Comparison of ENCODE assay signal across 8 cellular contexts in genomic region chr15:89416339-89417183, GRCh38.
DNase-seq lines count a peak whose midpoint lies in the region; ATAC-seq and TF ChIP-seq lines count a peak whose summit lies in the region.

No MANE protein-coding gene starts in this region.

- H3K4me1 Mint-ChIP-seq in activated CD4-positive, alpha-beta T cell treated with anti-CD3 and anti-CD28 coated beads, Interleukin-2, amount 10 ng/mL, durations not matched to agents 24 days and 14 days = peaks cover 7% of the 10 kb centered on the region
- peaks cover 16% of the 10 kb centered on the region for H3K4me1 Mint-ChIP-seq in stimulated activated effector memory CD8-positive, alpha-beta T cell treated with anti-CD3 and anti-CD28 coated beads, Interleukin-12 subunit alpha, Interleukin-12 subunit beta, amount 100 ng/mL, for 72 hours

- DNase-seq in AG10803 (ENCODE audit: low read depth) (peak; percentile 32), NCI-H524 treated with DMSO at 0.1 percent for 48 hours (lab: John Stamatoyannopoulos, UW) (peak; percentile 41), dorsolateral prefrontal cortex (peak in 3 of 10 donors; percentile 42 to 62 (median 46)), midbrain (lab: John Stamatoyannopoulos, UW) (peak; percentile 42)
- peak; percentile 91 for DNase-seq in activated CD4-positive, alpha-beta T cell treated with anti-CD3 and anti-CD28 coated beads, Interleukin-2, amount 10 ng/mL, durations not matched to agents 24 days and 14 days
- peak; percentile 75 to 89 for DNase-seq in stimulated activated effector memory CD8-positive, alpha-beta T cell treated with anti-CD3 and anti-CD28 coated beads, Interleukin-12 subunit alpha, Interleukin-12 subunit beta, amount 100 ng/mL, for 72 hours (ENCODE audit: low spot score in 2 of 2)

- peak; percentile 68 for TF ChIP-seq CTCF in AG10803 (conservative IDR thresholded peaks at IDR 0.05; ENCODE audit: low read length)
- TF ChIP-seq CTCF in dorsolateral prefrontal cortex (IDR thresholded peaks at IDR 0.05 in 54 of 56, conservative IDR thresholded peaks at IDR 0.05 in 2 of 56; ENCODE audit: low read depth in 1 of 56, partially characterized antibody in 56 of 56) = peak; percentile 29 to 78 (median 62)

- H3K4me3 ChIP-seq in AG10803 (ENCODE audit: low read length) (no peak overlapping the region), dorsolateral prefrontal cortex (no peak overlapping the region)

- H3K4me3 Mint-ChIP-seq in activated CD4-positive, alpha-beta T cell treated with anti-CD3 and anti-CD28 coated beads, Interleukin-2, amount 10 ng/mL, durations not matched to agents 24 days and 14 days = no peak overlapping the region
- no peak overlapping the region for H3K4me3 Mint-ChIP-seq in stimulated activated effector memory CD8-positive, alpha-beta T cell treated with anti-CD3 and anti-CD28 coated beads, Interleukin-12 subunit alpha, Interleukin-12 subunit beta, amount 100 ng/mL, for 72 hours

- H3K27ac Mint-ChIP-seq in activated CD4-positive, alpha-beta T cell treated with anti-CD3 and anti-CD28 coated beads, Interleukin-2, amount 10 ng/mL, durations not matched to agents 24 days and 14 days = peak overlapping the region; percentile 9
- H3K27ac Mint-ChIP-seq in stimulated activated effector memory CD8-positive, alpha-beta T cell treated with anti-CD3 and anti-CD28 coated beads, Interleukin-12 subunit alpha, Interleukin-12 subunit beta, amount 100 ng/mL, for 72 hours = no peak overlapping the region

- no peaks in the 10 kb centered on the region for H3K36me3 Mint-ChIP-seq in activated CD4-positive, alpha-beta T cell treated with anti-CD3 and anti-CD28 coated beads, Interleukin-2, amount 10 ng/mL, durations not matched to agents 24 days and 14 days (ENCODE audit: low read depth)
- no peaks in the 10 kb centered on the region for H3K36me3 Mint-ChIP-seq in stimulated activated effector memory CD8-positive, alpha-beta T cell treated with anti-CD3 and anti-CD28 coated beads, Interleukin-12 subunit alpha, Interleukin-12 subunit beta, amount 100 ng/mL, for 72 hours

- H3K27me3 Mint-ChIP-seq in activated CD4-positive, alpha-beta T cell treated with anti-CD3 and anti-CD28 coated beads, Interleukin-2, amount 10 ng/mL, durations not matched to agents 24 days and 14 days = peaks cover 70% of the 10 kb centered on the region

- no peaks in the 10 kb centered on the region for H3K9me3 Mint-ChIP-seq in activated CD4-positive, alpha-beta T cell treated with anti-CD3 and anti-CD28 coated beads, Interleukin-2, amount 10 ng/mL, durations not matched to agents 24 days and 14 days
- no peaks in the 10 kb centered on the region for H3K9me3 Mint-ChIP-seq in stimulated activated effector memory CD8-positive, alpha-beta T cell treated with anti-CD3 and anti-CD28 coated beads, Interleukin-12 subunit alpha, Interleukin-12 subunit beta, amount 100 ng/mL, for 72 hours

- no peak overlapping the region for H3K27ac ChIP-seq in dorsolateral prefrontal cortex

- peaks cover 0 to 62% (median 8%) of the 10 kb centered on the region in 45 donors for H3K27me3 ChIP-seq in dorsolateral prefrontal cortex

- ATAC-seq in GM18868 (IDR thresholded peaks at IDR 0.05; ENCODE audit: unreplicated experiment) (peak; percentile 84), HG03095 (IDR thresholded peaks at IDR 0.05; ENCODE audit: unreplicated experiment) (peak; percentile 92)
- peak; percentile 84 for ATAC-seq in stimulated activated effector memory CD8-positive, alpha-beta T cell treated with anti-CD3 and anti-CD28 coated beads, Interleukin-12 subunit alpha, Interleukin-12 subunit beta, amount 100 ng/mL, for 72 hours

- intact Hi-C loops in activated CD4-positive, alpha-beta T cell treated with anti-CD3 and anti-CD28 coated beads, Interleukin-2, amount 10 ng/mL, durations not matched to agents 24 days and 14 days (cut with micrococcal nuclease) = loop anchor here (1.0 kb wide), 1 partner anchor 14 kb away; no protein-coding TSS in a partner anchor
- intact Hi-C loops in dorsolateral prefrontal cortex (cut with DNase I) = no loop called here
